In the genomic region with DNA sequence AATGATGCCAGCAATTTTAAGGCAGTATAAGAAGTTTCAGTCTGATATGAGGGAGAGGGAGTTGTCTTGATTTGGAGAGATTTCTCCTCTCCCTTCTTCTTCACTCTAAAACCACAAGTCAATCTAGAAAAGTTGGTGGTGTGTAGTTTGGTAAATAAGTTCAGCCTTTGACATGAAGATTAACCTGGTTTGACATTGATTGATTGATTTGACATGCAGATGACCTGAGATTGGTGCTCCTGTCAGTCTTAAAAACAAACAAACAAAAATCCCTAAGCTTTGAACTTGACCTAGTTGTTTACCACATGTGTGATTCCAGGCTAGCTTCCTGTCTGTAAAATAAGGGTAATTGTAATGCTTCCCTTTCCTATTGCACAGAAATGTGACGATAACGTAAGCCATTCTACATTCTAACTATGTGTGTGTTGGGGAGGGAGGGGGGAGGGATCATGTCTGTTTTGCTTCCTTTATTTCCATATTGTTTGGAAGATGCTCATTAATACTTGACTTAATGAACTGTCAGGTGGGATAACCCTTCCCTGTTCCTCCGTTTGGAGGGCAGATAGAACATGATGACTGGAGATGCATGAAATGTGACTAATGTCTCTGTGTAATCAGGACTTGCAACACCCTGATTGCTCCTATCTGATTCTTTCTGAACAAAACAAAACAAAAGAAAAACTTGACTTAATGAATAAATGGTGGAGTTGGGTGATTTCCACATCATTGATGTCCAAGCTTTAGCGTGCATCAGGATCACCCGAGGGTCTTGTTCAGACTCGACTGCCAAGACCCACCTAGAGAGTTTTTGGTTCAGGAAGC, we compare ENCODE assay signal across 8 cellular contexts.
A peak's percentile ranks its signal among the peaks of the same experiment; 100 is the strongest.
DNase-seq lines count a peak whose midpoint lies in the region; ATAC-seq and TF ChIP-seq lines count a peak whose summit lies in the region.

No MANE protein-coding gene starts in this region.

- WGBS in GM23248 (ENCODE audit: low coverage in 1 of 2, low lambda C conversion rate in 2 of 2, missing lambda C conversion rate in 2 of 2), 2 experiments = 25 to 27% methylated on average over 6 of the region's 6 CpGs
- 44 to 46% methylated on average over 6 of the region's 6 CpGs for WGBS in ectodermal cell, 2 experiments

- in situ Hi-C loops in GM23248 (cut with MboI) = loop anchor here (5.0 kb wide), 1 partner anchor 176 kb away; no protein-coding TSS in a partner anchor

- peak overlapping the region; percentile 23 for H3K4me3 Mint-ChIP-seq in progenitor cell of endocrine pancreas (ENCODE audit: low read depth)

- peaks cover 4% of the 10 kb centered on the region for H3K4me1 Mint-ChIP-seq in progenitor cell of endocrine pancreas (ENCODE audit: low read depth)

- intact Hi-C loops in OCI-LY7 (cut with micrococcal nuclease; ENCODE audit: unreplicated experiment) = loop anchor here (5.0 kb wide), 1 partner anchor 176 kb away; no protein-coding TSS in a partner anchor

- peak overlapping the region; percentile 28 for H3K9ac ChIP-seq in GM23248

- peaks cover 14% of the 10 kb centered on the region for H3K4me1 ChIP-seq in GM23248 (ENCODE audit: insufficient read depth)
- peaks cover 56% of the 10 kb centered on the region for H3K4me1 ChIP-seq in OCI-LY7 (ENCODE audit: insufficient read depth, low read length, poor library complexity, severe bottlenecking)
- no peaks in the 10 kb centered on the region for H3K4me1 ChIP-seq in ectodermal cell (ENCODE audit: control insufficient read depth, insufficient read depth, low read length)

- H3K9me2 ChIP-seq in GM23248 (ENCODE audit: insufficient read depth) (no peaks in the 10 kb centered on the region), OCI-LY7 (ENCODE audit: insufficient read depth, low read length) (no peaks in the 10 kb centered on the region)

- peak overlapping the region; percentile 88 for H3K4me2 ChIP-seq in GM23248 (ENCODE audit: unreplicated experiment)
- no peak overlapping the region for H3K4me2 ChIP-seq in OCI-LY7 (ENCODE audit: low read length)

- H3K27ac ChIP-seq in GM23248 (no peak overlapping the region), OCI-LY7 (ENCODE audit: low read depth, low read length, poor library complexity, severe bottlenecking) (no peak overlapping the region), ectodermal cell (ENCODE audit: insufficient read depth, low read depth, low read length, poor library complexity, severe bottlenecking) (no peak overlapping the region)

- BruUV-seq in OCI-LY7 (replicated peaks; lab: Mats Ljungman, UMichigan) = no TSS peak

- H3K36me3 Mint-ChIP-seq in progenitor cell of endocrine pancreas (ENCODE audit: insufficient read depth) = no peaks in the 10 kb centered on the region

- H3K27me3 ChIP-seq in GM23248 (replicated peaks; ENCODE audit: insufficient read depth) (no peaks in the 10 kb centered on the region), ectodermal cell (ENCODE audit: control insufficient read depth, insufficient read depth, low read length, poor library complexity, severe bottlenecking) (peaks cover 41% of the 10 kb centered on the region)

- peaks cover 61% of the 10 kb centered on the region for H3K27me3 Mint-ChIP-seq in progenitor cell of endocrine pancreas

- TF ChIP-seq CTCF in OCI-LY7 (conservative IDR thresholded peaks at IDR 0.05; ENCODE audit: low read length) (no peak), progenitor cell of endocrine pancreas (IDR thresholded peaks at IDR 0.05; ENCODE audit: unreplicated experiment) (no peak)

- H3K9me3 ChIP-seq in GM23248 (ENCODE audit: low read depth) = no peaks in the 10 kb centered on the region
- peaks cover 34% of the 10 kb centered on the region for H3K9me3 ChIP-seq in OCI-LY7 (ENCODE audit: low read length)
- H3K9me3 ChIP-seq in ectodermal cell (ENCODE audit: control insufficient read depth, low read length) = no peaks in the 10 kb centered on the region

- H3K4me3 ChIP-seq in GM23248 (peak overlapping the region; percentile 65), OCI-LY7 (ENCODE audit: low read depth, low read length, poor library complexity, severe bottlenecking) (no peak overlapping the region), ectodermal cell (ENCODE audit: insufficient read depth, low read depth, low read length) (peak overlapping the region; percentile 24)

- no peaks in the 10 kb centered on the region for H3K79me2 ChIP-seq in GM23248 (ENCODE audit: insufficient read depth)
- no peaks in the 10 kb centered on the region for H3K79me2 ChIP-seq in OCI-LY7 (ENCODE audit: insufficient read depth, low read depth, low read length)

- no peaks in the 10 kb centered on the region for H3K9me3 Mint-ChIP-seq in progenitor cell of endocrine pancreas (ENCODE audit: low read depth)

- POLR2A ChIA-PET in OCI-LY7 (lab: Charles Lee) = interaction anchor here (0.5 to 0.6 kb wide), 3 partner anchors 12 to 43 kb away, joined by 4 to 6 read pairs (median 4); no protein-coding TSS in a partner anchor

- ATAC-seq in HG03457 (IDR thresholded peaks at IDR 0.05; ENCODE audit: unreplicated experiment) = no peak

- H4K20me1 ChIP-seq in GM23248 (ENCODE audit: insufficient read depth) = no peaks in the 10 kb centered on the region
- no peaks in the 10 kb centered on the region for H4K20me1 ChIP-seq in OCI-LY7 (ENCODE audit: insufficient read depth, low read length)

- no peaks in the 10 kb centered on the region for H3K36me3 ChIP-seq in GM23248 (ENCODE audit: low read depth)
- H3K36me3 ChIP-seq in OCI-LY7 (ENCODE audit: insufficient read depth, low read length) = peaks cover 4% of the 10 kb centered on the region; the same call in 1 of the 2 replicates
- no peaks in the 10 kb centered on the region for H3K36me3 ChIP-seq in ectodermal cell (ENCODE audit: control insufficient read depth, insufficient read depth, low read length)

- H3F3A ChIP-seq in GM23248 (ENCODE audit: insufficient read depth) = peaks cover 17% of the 10 kb centered on the region; the same call in 1 of the 2 replicates

- H2AFZ ChIP-seq in GM23248 (peak overlapping the region; percentile 79), OCI-LY7 (ENCODE audit: low read length) (peak overlapping the region; percentile 79; the same call in 1 of the 2 replicates)

- no peak overlapping the region for H3K27ac Mint-ChIP-seq in progenitor cell of endocrine pancreas

- CTCF ChIA-PET in OCI-LY7 (lab: Charles Lee; ENCODE audit: unreplicated experiment) = interaction anchor here (0.6 kb wide), 1 partner anchor 40 kb away, joined by 3 read pairs; no protein-coding TSS in a partner anchor

- DNase-seq in GM23248 (peak; percentile 57), OCI-LY7 (ENCODE audit: low spot score) (peak; percentile 36), progenitor cell of endocrine pancreas (ENCODE audit: low spot score, unreplicated experiment) (no peak), NCI-H524 treated with DMSO at 0.1 percent for 48 hours (lab: John Stamatoyannopoulos, UW) (no peak), GM19240 (ENCODE audit: insufficient read length, low spot score) (no peak)
- DNase-seq in stimulated activated naive CD4-positive, alpha-beta T cell (lab: John Stamatoyannopoulos, UW) = no peak

Comparison
In these comparisons a context has a peak if more than half of its experiments do, and no peak if none do; other contexts are left out.
1. DNase-seq: peak in GM23248 (single experiment) and OCI-LY7 (single experiment); none in progenitor cell of endocrine pancreas (single experiment), NCI-H524 treated with DMSO at 0.1 percent for 48 hours (single experiment), GM19240 (single experiment) and stimulated activated naive CD4-positive, alpha-beta T cell (0 of 6).